1 cellular context compared by ENCODE assay signal in genomic region chr2:72220170-72220569, GRCh38.
A peak's percentile ranks its signal among the peaks of the same experiment; 100 is the strongest.
TF ChIP-seq lines count a peak whose summit lies in the region.

No MANE protein-coding gene starts in this region.

TF ChIP-seq in GM23338, 12 proteins besides CTCF, POLR2A, EP300 and RAD21 (continued from another document):
- TF ChIP-seq ZNF462 (CRISPR knock-in tag; IDR thresholded peaks at IDR 0.05) (peak; percentile 57; the same call in 1 of the 2 replicates), EZH2phosphoT487 (IDR thresholded peaks at IDR 0.05; ENCODE audit: unreplicated experiment) (no peak), CREB1 (CRISPR knock-in tag; IDR thresholded peaks at IDR 0.05; ENCODE audit: low read depth) (no peak), EZH2 (IDR thresholded peaks at IDR 0.05; ENCODE audit: low read depth, unreplicated experiment) (no peak)
